Comparison of ENCODE assay signal across 14 cellular contexts in genomic region chr15:72661081-72661480, GRCh38. TPM values are rescaled to one million over a fixed set of nuclear protein-coding genes. Genes with fewer than 3 reads are reported as not detected.
"Had no signal": no experiment of that assay in that cellular context is flagged by ENCODE, and none has a peak within 500 bp of the region (broad histone marks: within the 10 kb centered on the region; RNA-seq: fewer than 3 reads in every experiment).

No MANE protein-coding gene starts in this region.

RNA-seq across cellular contexts. Expression of gene GOLGA6B, which starts 6.6 kb away (rescaled TPM):
- total RNA-seq: stomach, temporal lobe, thoracic aorta, transverse colon, upper lobe of left lung, upper lobe of right lung, uterus, vagina had no signal
- polyA plus RNA-seq: stomach, thymus had no signal

RNA-seq across cellular contexts. Expression of gene HIGD2B, which starts 24.9 kb away (rescaled TPM):
- total RNA-seq: subcutaneous adipose tissue, suprapubic skin, temporal lobe, thoracic aorta, tibial nerve, transverse colon, upper lobe of left lung, upper lobe of right lung, ureter, urinary bladder, uterus, vagina had no signal
- polyA plus RNA-seq: stomach, urinary bladder had no signal
